ENCODE assay signal across 8 cellular contexts in genomic region chr19:639251-640155, GRCh38. TPM values are rescaled to one million over a fixed set of nuclear protein-coding genes. Genes with fewer than 3 reads are reported as not detected.
A peak's percentile ranks its signal among the peaks of the same experiment; 100 is the strongest.
DNase-seq lines count a peak whose midpoint lies in the region; ATAC-seq and TF ChIP-seq lines count a peak whose summit lies in the region.

FGF22 (plus strand) TSS chr19:639879; CDS start chr19:639926, 47 bp downstream.

- intact Hi-C loops in colonic mucosa (cut with DNase I) (no loop called here), left colon (cut with DNase I, micrococcal nuclease) (no loop called here)

- H3K4me1 ChIP-seq in colonic mucosa = no peaks in the 10 kb centered on the region

- H3K9me3 ChIP-seq in colonic mucosa = no peaks in the 10 kb centered on the region

- no peaks in the 10 kb centered on the region for H3K36me3 ChIP-seq in colonic mucosa

- no peak for TF ChIP-seq CTCF in colonic mucosa (IDR thresholded peaks at IDR 0.05)

- H3K9ac ChIP-seq in colonic mucosa (ENCODE audit: low read depth in 2 of 2, low read length in 2 of 2) = peak within 1 kb of the TSS in 1 of 2 donors; percentile 26

- H3K27me3 ChIP-seq in colonic mucosa = no peaks in the 10 kb centered on the region

- DNase-seq in ELR (ENCODE audit: low read depth) = peak; percentile 94
- DNase-seq in NCI-H2227 (lab: John Stamatoyannopoulos, UW; ENCODE audit: unreplicated experiment) = peak; percentile 90
- peak; percentile 97 for DNase-seq in activated CD4-positive, alpha-beta T cell treated with anti-CD3 and anti-CD28 coated beads for 48 hours
- DNase-seq in colonic mucosa = peak; percentile 96
- peak; percentile 92 to 98 for DNase-seq in left colon
- peak; percentile 88 to 96 for DNase-seq in stimulated activated CD4-positive, alpha-beta T cell treated with anti-CD3 and anti-CD28 coated beads, Interleukin-15, amount 100 ng/mL, for 48 hours (ENCODE audit: low read depth in 2 of 2)
- no peak for DNase-seq in AML-193 (lab: John Stamatoyannopoulos, UW)

- no peak within 1 kb of the TSS for H3K27ac ChIP-seq in colonic mucosa

- ATAC-seq in HG02852 (IDR thresholded peaks at IDR 0.05; ENCODE audit: unreplicated experiment) (peak; percentile 51), left colon (peak; percentile 95)

- peak within 1 kb of the TSS; percentile 39 for H3K4me3 ChIP-seq in colonic mucosa

RNA-seq across cellular contexts. Expression of gene FGF22, which starts in this region (rescaled TPM):
- total RNA-seq in colonic mucosa = not detected
- total RNA-seq in left colon = not detected

Comparison
In these comparisons a context has a peak if more than half of its experiments do, and no peak if none do; other contexts are left out.
1. Peak in DNase-seq and H3K4me3 ChIP-seq in colonic mucosa; RNA of the gene not detected or under 1 TPM.
2. Peak in DNase-seq and ATAC-seq in left colon; RNA of the gene not detected or under 1 TPM.
3. DNase-seq: peak in ELR (single experiment), NCI-H2227 (single experiment), activated CD4-positive, alpha-beta T cell treated with anti-CD3 and anti-CD28 coated beads for 48 hours (single experiment) and stimulated activated CD4-positive, alpha-beta T cell treated with anti-CD3 and anti-CD28 coated beads, Interleukin-15, amount 100 ng/mL, for 48 hours (2 of 2); none in AML-193 (0 of 2).